Comparison of ENCODE assay signal across 9 cellular contexts in genomic region chr17:39863918-39864746, GRCh38. TPM values are rescaled to one million over a fixed set of nuclear protein-coding genes. Genes with fewer than 3 reads are reported as not detected.
DNase-seq lines count a peak whose midpoint lies in the region; ATAC-seq and TF ChIP-seq lines count a peak whose summit lies in the region.
"Had no signal": no experiment of that assay in that cellular context is flagged by ENCODE, and none has a peak within 500 bp of the region (broad histone marks: within the 10 kb centered on the region; RNA-seq: fewer than 3 reads in every experiment).

TSS of gene IKZF3 (minus strand) at chr17:39864312. CDS start at chr17:39864126, 186 bp downstream.

- H2AFZ ChIP-seq in MM.1S (ENCODE audit: low read length): peak within 1 kb of the TSS; percentile 37; the same call in 1 of the 2 replicates

- no peak within 1 kb of the TSS for H3K23ac ChIP-seq in mesendoderm (ENCODE audit: low read length)

- no peaks in the 10 kb centered on the region for H4K20me1 ChIP-seq in MM.1S (ENCODE audit: insufficient read depth, low read length)

- peak; percentile 89 to 92 for DNase-seq in Caco-2
- DNase-seq in MM.1S: peak; percentile 92
- DNase-seq in activated CD4-positive, CD25-positive, alpha-beta regulatory T cell treated with anti-CD3 and anti-CD28 coated beads, Interleukin-2, amount 50 U/mL, for 72 hours: peak; percentile 84
- peak; percentile 70 for DNase-seq in colonic mucosa
- peak; percentile 80 for DNase-seq in mesendoderm
- DNase-seq in stimulated activated CD8-positive, alpha-beta memory T cell treated with anti-CD3 and anti-CD28 coated beads, Interleukin-7, amount 100 ng/mL, for 1 hour (ENCODE audit: low read depth in 2 of 2): peak; percentile 53 to 60
- DNase-seq in COR-L47 (lab: John Stamatoyannopoulos, UW): no peak

- H2AK5ac ChIP-seq in mesendoderm (ENCODE audit: low read length): no peak within 1 kb of the TSS

- CTCF ChIA-PET in Caco-2 (lab: Charles Lee): interaction anchor here (0.9 kb wide), 1 partner anchor 116 kb away, joined by 3 read pairs; the partner anchor contains the start of gene PSMD3

- no peak within 1 kb of the TSS for H2BK120ac ChIP-seq in mesendoderm (ENCODE audit: low read depth, low read length)

- H3K27ac Mint-ChIP-seq in Caco-2 (ENCODE audit: unreplicated experiment): no peak within 1 kb of the TSS

- H4K8ac ChIP-seq in mesendoderm (ENCODE audit: low read depth, low read length): no peak within 1 kb of the TSS

- H3K4me1 ChIP-seq in Caco-2 (no peaks in the 10 kb centered on the region), MM.1S (ENCODE audit: low read length) (peaks cover 39% of the 10 kb centered on the region), colonic mucosa (no peaks in the 10 kb centered on the region), mesendoderm (ENCODE audit: control insufficient read depth, low read depth, low read length) (no peaks in the 10 kb centered on the region)

- peak within 1 kb of the TSS; percentile 76 for H3K4me3 Mint-ChIP-seq in Caco-2 (ENCODE audit: unreplicated experiment)

- H2BK15ac ChIP-seq in mesendoderm (replicated peaks; ENCODE audit: low read depth): no peak within 1 kb of the TSS

- no TSS peak for BruUV-seq in Caco-2 (replicated peaks; lab: Mats Ljungman, UMichigan)

- no CpG with 5 or more reads among the region's 50 CpGs for WGBS in mesendoderm (ENCODE audit: extremely low coverage, insufficient coverage, low lambda C conversion rate)

- peak; percentile 34 for ATAC-seq in GM21360 (IDR thresholded peaks at IDR 0.05; ENCODE audit: unreplicated experiment)

- peak within 1 kb of the TSS; percentile 27 for H3K4me3 ChIP-seq in Caco-2 (ENCODE audit: low read depth, low read length)
- peak within 1 kb of the TSS; percentile 86 for H3K4me3 ChIP-seq in MM.1S (ENCODE audit: low read length)
- peak within 1 kb of the TSS; percentile 14 for H3K4me3 ChIP-seq in colonic mucosa
- H3K4me3 ChIP-seq in mesendoderm (ENCODE audit: low read length): no peak within 1 kb of the TSS
- H3K4me3 ChIP-seq: SJSA1 had no signal

- no peaks in the 10 kb centered on the region for H3K4me1 Mint-ChIP-seq in Caco-2 (ENCODE audit: low read depth, unreplicated experiment)

- H3K27me3 Mint-ChIP-seq in Caco-2 (ENCODE audit: insufficient read depth, unreplicated experiment): peaks cover 14% of the 10 kb centered on the region

- no peak within 1 kb of the TSS for H2BK5ac ChIP-seq in mesendoderm (ENCODE audit: low read length)

- no peaks in the 10 kb centered on the region for H3K9me2 ChIP-seq in MM.1S (replicated peaks; ENCODE audit: insufficient read depth, low read length)

- peak within 1 kb of the TSS; percentile 98 for H3K27ac ChIP-seq in MM.1S (ENCODE audit: low read length)
- H3K27ac ChIP-seq in colonic mucosa: peak within 1 kb of the TSS; percentile 34
- no peak within 1 kb of the TSS for H3K27ac ChIP-seq in mesendoderm (ENCODE audit: low read depth, low read length)
- H3K27ac ChIP-seq: SJSA1 had no signal

- H3K9me3 Mint-ChIP-seq in Caco-2 (ENCODE audit: unreplicated experiment): no peaks in the 10 kb centered on the region

- intact Hi-C loops in Caco-2 (cut with micrococcal nuclease; ENCODE audit: unreplicated experiment): loop anchor here (2.0 kb wide), 1 partner anchor 109 kb away; no protein-coding TSS in a partner anchor
- intact Hi-C loops in colonic mucosa (cut with DNase I): no loop called here

- no peak within 1 kb of the TSS for H3K4ac ChIP-seq in mesendoderm (ENCODE audit: low read depth, low read length)

- no peaks in the 10 kb centered on the region for H3K79me1 ChIP-seq in mesendoderm (ENCODE audit: low read length)

- H3K9ac ChIP-seq in MM.1S (ENCODE audit: low read length): peak within 1 kb of the TSS; percentile 95
- peak within 1 kb of the TSS; percentile 31 to 61 for H3K9ac ChIP-seq in colonic mucosa (ENCODE audit: low read depth in 2 of 2, low read length in 2 of 2)
- H3K9ac ChIP-seq in mesendoderm (ENCODE audit: low read length): no peak within 1 kb of the TSS

- no peak within 1 kb of the TSS for H4K5ac ChIP-seq in mesendoderm (ENCODE audit: low read length)

- peaks cover 5% of the 10 kb centered on the region for H3K36me3 Mint-ChIP-seq in Caco-2 (ENCODE audit: insufficient read depth, unreplicated experiment)

- peak within 1 kb of the TSS; percentile 91 for H3K4me2 ChIP-seq in MM.1S (ENCODE audit: low read depth, low read length)
- H3K4me2 ChIP-seq in mesendoderm (ENCODE audit: low read length): no peak within 1 kb of the TSS

- no peak within 1 kb of the TSS for H3K18ac ChIP-seq in mesendoderm (ENCODE audit: low read length)

- H3K27me3 ChIP-seq in Caco-2 (replicated peaks; ENCODE audit: control insufficient read depth, insufficient read depth, low read length): no peaks in the 10 kb centered on the region
- no peaks in the 10 kb centered on the region for H3K27me3 ChIP-seq in MM.1S (replicated peaks; ENCODE audit: insufficient read depth, low read length)
- H3K27me3 ChIP-seq in colonic mucosa: peaks cover 18% of the 10 kb centered on the region
- peaks cover 16% of the 10 kb centered on the region for H3K27me3 ChIP-seq in mesendoderm (ENCODE audit: insufficient read depth, low read length, poor library complexity)

- POLR2A ChIA-PET in Caco-2 (lab: Charles Lee): no interaction called here

- H3K79me2 ChIP-seq in MM.1S (ENCODE audit: low read length) (peaks cover 62% of the 10 kb centered on the region), mesendoderm (ENCODE audit: control insufficient read depth, insufficient read depth, low read length) (no peaks in the 10 kb centered on the region)

- H3K9me3 ChIP-seq in Caco-2: no peaks in the 10 kb centered on the region
- H3K9me3 ChIP-seq in MM.1S (replicated peaks; ENCODE audit: insufficient read depth, low read length): no peaks in the 10 kb centered on the region
- H3K9me3 ChIP-seq in colonic mucosa: no peaks in the 10 kb centered on the region
- H3K9me3 ChIP-seq: SJSA1 had no signal

- H3K56ac ChIP-seq in mesendoderm (ENCODE audit: low read length): no peak within 1 kb of the TSS

- TF ChIP-seq CTCF in Caco-2 (IDR thresholded peaks at IDR 0.05; ENCODE audit: insufficient read depth in 1 of 2, low read depth in 1 of 2, low read length in 1 of 2, severe bottlenecking in 1 of 2, unreplicated experiment in 1 of 2) (peak in 1 of 2 experiments; percentile 52), MM.1S (IDR thresholded peaks at IDR 0.05; ENCODE audit: low read length) (peak; percentile 56), colonic mucosa (IDR thresholded peaks at IDR 0.05) (no peak)

- H3F3A ChIP-seq in MM.1S (ENCODE audit: insufficient read depth, low read length): peaks cover 60% of the 10 kb centered on the region

- no peaks in the 10 kb centered on the region for H3K36me3 ChIP-seq in Caco-2 (ENCODE audit: control insufficient read depth, insufficient read depth, low read length)
- H3K36me3 ChIP-seq in MM.1S (replicated peaks; ENCODE audit: insufficient read depth, low read length): no peaks in the 10 kb centered on the region; the same call in 1 of the 2 replicates
- no peaks in the 10 kb centered on the region for H3K36me3 ChIP-seq in colonic mucosa
- H3K36me3 ChIP-seq in mesendoderm (ENCODE audit: control insufficient read depth, insufficient read depth, low read length): no peaks in the 10 kb centered on the region
- H3K36me3 ChIP-seq: SJSA1 had no signal

RNA-seq across cellular contexts. Expression of gene IKZF3, which starts in this region (rescaled TPM):
- total RNA-seq in Caco-2 (2022): 2.4 and 2.8 TPM in 2 replicates
- 1 to 10 TPM; 1.8 to 2.0 TPM for total RNA-seq in colonic mucosa
- polyA plus RNA-seq in mesendoderm (2013, experiment 1 of 2): 0.55 TPM
- polyA plus RNA-seq in mesendoderm (2013, experiment 2 of 2): 0.43 TPM
- total RNA-seq: SJSA1 had no signal
